Comparison of ENCODE assay signal across 9 cellular contexts in genomic region chr1:38989979-38990378, GRCh38. TPM values are rescaled to one million over a fixed set of nuclear protein-coding genes. Genes with fewer than 3 reads are reported as not detected.
DNase-seq lines count a peak whose midpoint lies in the region; ATAC-seq and TF ChIP-seq lines count a peak whose summit lies in the region.
"Had no signal": no experiment of that assay in that cellular context is flagged by ENCODE, and none has a peak within 500 bp of the region (broad histone marks: within the 10 kb centered on the region; RNA-seq: fewer than 3 reads in every experiment).

No MANE protein-coding gene starts in this region.

- intact Hi-C loops in MCF 10A (cut with micrococcal nuclease) = no loop called here
- intact Hi-C loops in Right ventricle myocardium superior (cut with DNase I) = loop anchor here (5.0 kb wide), 1 partner anchor 123 kb away; no protein-coding TSS in a partner anchor

- H3K27me3 ChIP-seq in BLaER1 = no peaks in the 10 kb centered on the region

- H3K9me3 Mint-ChIP-seq in MCF 10A (ENCODE audit: unreplicated experiment) = no peaks in the 10 kb centered on the region
- H3K9me3 Mint-ChIP-seq in natural killer cell treated with Interleukin-12 subunit alpha and Interleukin-12 subunit beta and Interleukin-15 and Interleukin-18, amount 100 ng/mL, for 72 hours = no peaks in the 10 kb centered on the region

- TF ChIP-seq CTCF in MCF 10A (IDR thresholded peaks at IDR 0.05; ENCODE audit: unreplicated experiment) = no peak

- TF ChIP-seq POLR2A in GM18505 (IDR thresholded peaks at IDR 0.05; ENCODE audit: borderline replicate concordance, extremely low read depth, insufficient read depth, insufficient read length) = no peak

- CTCF ChIA-PET in MCF 10A (lab: Yijun Ruan, JAX) = no interaction called here

- peak overlapping the region; percentile 79 for H3K4me3 Mint-ChIP-seq in MCF 10A (ENCODE audit: unreplicated experiment)
- peak overlapping the region; percentile 75 for H3K4me3 Mint-ChIP-seq in natural killer cell treated with Interleukin-12 subunit alpha and Interleukin-12 subunit beta and Interleukin-15 and Interleukin-18, amount 100 ng/mL, for 72 hours

- DNase-seq in MCF 10A (ENCODE audit: unreplicated experiment) = no peak
- no peak for DNase-seq in natural killer cell treated with Interleukin-12 subunit alpha and Interleukin-12 subunit beta and Interleukin-15 and Interleukin-18, amount 100 ng/mL, for 72 hours (ENCODE audit: low spot score)
- no peak for DNase-seq in ecto neural progenitor cell (ENCODE audit: low spot score)
- no peak for DNase-seq in effector CD4-positive, alpha-beta T cell
- no peak for DNase-seq in Right ventricle myocardium superior
- DNase-seq: T1000 had no signal

- H3K27ac Mint-ChIP-seq in MCF 10A (ENCODE audit: low read depth, unreplicated experiment) = peak overlapping the region; percentile 42
- H3K27ac Mint-ChIP-seq in natural killer cell treated with Interleukin-12 subunit alpha and Interleukin-12 subunit beta and Interleukin-15 and Interleukin-18, amount 100 ng/mL, for 72 hours = peak overlapping the region; percentile 68 to 78

- H3K4me1 Mint-ChIP-seq in MCF 10A (ENCODE audit: insufficient read depth, unreplicated experiment) = peaks cover 29% of the 10 kb centered on the region
- peaks cover 22 to 23% of the 10 kb centered on the region in 2 donors for H3K4me1 Mint-ChIP-seq in natural killer cell treated with Interleukin-12 subunit alpha and Interleukin-12 subunit beta and Interleukin-15 and Interleukin-18, amount 100 ng/mL, for 72 hours (ENCODE audit: low read depth in 2 of 2)

- no peaks in the 10 kb centered on the region for H3K27me3 Mint-ChIP-seq in MCF 10A (ENCODE audit: insufficient read depth, unreplicated experiment)
- peaks cover 4 to 6% of the 10 kb centered on the region in 2 donors for H3K27me3 Mint-ChIP-seq in natural killer cell treated with Interleukin-12 subunit alpha and Interleukin-12 subunit beta and Interleukin-15 and Interleukin-18, amount 100 ng/mL, for 72 hours

- H3K9me3 ChIP-seq in BLaER1 (no peaks in the 10 kb centered on the region), KOPT-K1 (ENCODE audit: insufficient read depth, low read length, poor library complexity, severe bottlenecking) (no peaks in the 10 kb centered on the region)

- H3K36me3 Mint-ChIP-seq in MCF 10A (ENCODE audit: insufficient read depth, unreplicated experiment) = peaks cover 12% of the 10 kb centered on the region
- peaks cover 10% of the 10 kb centered on the region for H3K36me3 Mint-ChIP-seq in natural killer cell treated with Interleukin-12 subunit alpha and Interleukin-12 subunit beta and Interleukin-15 and Interleukin-18, amount 100 ng/mL, for 72 hours

- H3K27ac ChIP-seq in BLaER1 (peak overlapping the region; percentile 95; the same call in 1 of the 2 replicates), KOPT-K1 (ENCODE audit: low read depth, low read length, poor library complexity, severe bottlenecking) (peak overlapping the region; percentile 87)

- no peak for ATAC-seq in natural killer cell treated with Interleukin-12 subunit alpha and Interleukin-12 subunit beta and Interleukin-15 and Interleukin-18, amount 100 ng/mL, for 72 hours
- ATAC-seq in GM18505 (IDR thresholded peaks at IDR 0.05; ENCODE audit: unreplicated experiment) (no peak), Right ventricle myocardium superior (ENCODE audit: poor library complexity) (no peak)

- no peak overlapping the region for H3K4me3 ChIP-seq in BLaER1

- H3K4me1 ChIP-seq in BLaER1 = peaks cover 32% of the 10 kb centered on the region

- POLR2A ChIA-PET in MCF 10A (lab: Yijun Ruan, JAX) = interaction anchor here (0.6 to 2.0 kb wide), 9 partner anchors 7 to 1086 kb away, joined by 3 to 16 read pairs (median 4); partner anchors contain the start of genes MYCBP, NDUFS5 and RHBDL2

- H3K36me3 ChIP-seq in BLaER1 (peaks cover 19% of the 10 kb centered on the region), KOPT-K1 (ENCODE audit: insufficient read depth, low read length) (peaks cover 22% of the 10 kb centered on the region)

- H4K20me1 ChIP-seq in BLaER1 = peaks cover 36% of the 10 kb centered on the region

- no TSS peak for BruUV-seq in MCF 10A (replicated peaks; lab: Mats Ljungman, UMichigan)

- H3K4me2 ChIP-seq in BLaER1 = peak overlapping the region; percentile 77

- no peak overlapping the region; the same call in 1 of the 2 replicates for H3K9ac ChIP-seq in BLaER1

RNA-seq across cellular contexts. Expression of gene AKIRIN1, which starts 1.1 kb away (rescaled TPM):
- total RNA-seq in MCF 10A (2022) (59.0 and 63.7 TPM in 2 replicates), Right ventricle myocardium superior (56.8 TPM)
- total RNA-seq in natural killer cell treated with Interleukin-12 subunit alpha and Interleukin-12 subunit beta and Interleukin-15 and Interleukin-18, amount 100 ng/mL, for 72 hours = 10 to 100 TPM; 71.0 to 88.3 TPM

RNA-seq across cellular contexts. Expression of gene NDUFS5, which starts 36.2 kb away (rescaled TPM):
- total RNA-seq in MCF 10A (2022) (224 and 233 TPM in 2 replicates), Right ventricle myocardium superior (728 TPM)
- total RNA-seq in natural killer cell treated with Interleukin-12 subunit alpha and Interleukin-12 subunit beta and Interleukin-15 and Interleukin-18, amount 100 ng/mL, for 72 hours = 100 to 1,000 TPM; 134 to 142 TPM

RNA-seq across cellular contexts. Expression of gene RHBDL2, which starts 48.3 kb away (rescaled TPM):
- 0.30 and 0.52 TPM in 2 replicates for total RNA-seq in MCF 10A (2022)
- not detected for total RNA-seq in natural killer cell treated with Interleukin-12 subunit alpha and Interleukin-12 subunit beta and Interleukin-15 and Interleukin-18, amount 100 ng/mL, for 72 hours
- not detected for total RNA-seq in Right ventricle myocardium superior
